9 cellular contexts compared by ENCODE assay signal in the genomic region with DNA sequence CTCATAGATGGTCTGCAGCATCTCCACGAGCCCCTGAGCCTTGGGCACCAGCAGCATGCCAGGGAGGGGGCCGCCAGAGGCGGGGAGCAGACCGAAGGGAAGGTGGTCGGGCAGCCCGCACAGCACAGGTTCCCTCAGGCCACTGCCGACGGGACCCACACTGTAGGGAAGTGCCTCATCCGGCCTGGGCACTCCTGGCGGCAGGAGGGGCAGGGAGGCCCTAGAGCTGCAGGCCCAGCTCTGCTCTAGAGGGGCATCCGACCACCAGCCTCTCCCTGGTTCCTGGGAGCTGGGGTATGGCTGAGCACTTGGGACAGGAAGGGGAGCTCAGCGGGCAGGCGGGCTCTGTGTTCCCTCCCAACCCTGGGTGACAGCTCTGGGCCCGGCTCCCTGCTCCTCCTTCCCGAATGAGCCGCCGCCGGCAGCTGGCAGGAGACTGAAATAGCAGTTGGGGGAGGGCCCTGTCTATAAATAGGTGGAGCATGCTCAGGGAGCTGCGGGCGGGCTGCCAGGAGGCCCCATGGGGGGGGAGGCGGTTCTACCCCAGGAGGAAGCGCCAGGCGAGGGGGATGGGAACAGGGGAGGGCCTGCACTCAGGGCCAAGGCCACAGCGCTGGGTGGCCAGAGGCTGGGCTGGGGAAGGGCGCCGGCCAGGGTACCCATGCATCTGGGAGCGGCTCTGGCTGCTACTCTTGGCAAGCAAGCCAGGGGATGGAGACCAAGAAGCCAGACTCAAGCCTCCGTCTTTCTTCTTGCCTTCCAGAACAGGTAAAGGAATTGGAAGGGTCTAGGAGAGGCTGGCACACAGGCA. TPM values are rescaled to one million over a fixed set of nuclear protein-coding genes. Genes with fewer than 3 reads are reported as not detected.
DNase-seq lines count a peak whose midpoint lies in the region; ATAC-seq and TF ChIP-seq lines count a peak whose summit lies in the region.
"Had no signal": no experiment of that assay in that cellular context is flagged by ENCODE, and none has a peak within 500 bp of the region (broad histone marks: within the 10 kb centered on the region; RNA-seq: fewer than 3 reads in every experiment).

No MANE protein-coding gene starts in this region.

- H3K4me1 Mint-ChIP-seq in activated CD4-positive, alpha-beta T cell treated with anti-CD3 and anti-CD28 coated beads for 36 hours = peaks cover 13% of the 10 kb centered on the region

- ATAC-seq in HG02852 (IDR thresholded peaks at IDR 0.05; ENCODE audit: unreplicated experiment) = peak; percentile 66
- ATAC-seq in activated CD4-positive, alpha-beta T cell treated with anti-CD3 and anti-CD28 coated beads for 36 hours = peak; percentile 87
- ATAC-seq in right lobe of liver = peak; percentile 79 to 88 (median 84)
- ATAC-seq in HG02981 (IDR thresholded peaks at IDR 0.05; ENCODE audit: unreplicated experiment) = no peak

- H3K36me3 ChIP-seq in DOHH2 (ENCODE audit: control insufficient read depth, low read length) = no peaks in the 10 kb centered on the region; the same call in 1 of the 2 replicates
- no peaks in the 10 kb centered on the region for H3K36me3 ChIP-seq in right lobe of liver

- H3K9me3 ChIP-seq in DOHH2 (ENCODE audit: control insufficient read depth, insufficient read depth, low read length) = no peaks in the 10 kb centered on the region
- H3K9me3 ChIP-seq in right lobe of liver = no peaks in the 10 kb centered on the region

- 3% methylated on average over 7 of the region's 28 CpGs for WGBS in right lobe of liver (ENCODE audit: insufficient coverage, low coverage, low lambda C conversion rate, missing lambda C conversion rate)

- no peaks in the 10 kb centered on the region for H3K27me3 Mint-ChIP-seq in activated CD4-positive, alpha-beta T cell treated with anti-CD3 and anti-CD28 coated beads for 36 hours

- H3K27ac ChIP-seq in DOHH2 (ENCODE audit: low read depth, low read length) (peak overlapping the region; percentile 25; the same call in 1 of the 2 replicates), right lobe of liver (peak overlapping the region; percentile 65 to 89 (median 84))

- no peak for TF ChIP-seq CTCF in DOHH2 (IDR thresholded peaks at IDR 0.05; ENCODE audit: low read depth, low read length, poor library complexity, severe bottlenecking)
- peak in 1 of 4 donors; percentile 10 for TF ChIP-seq CTCF in right lobe of liver (IDR thresholded peaks at IDR 0.05)

- H3K9me3 Mint-ChIP-seq in activated CD4-positive, alpha-beta T cell treated with anti-CD3 and anti-CD28 coated beads for 36 hours (ENCODE audit: low read depth) = no peaks in the 10 kb centered on the region

- H3F3A ChIP-seq in DOHH2 (ENCODE audit: control insufficient read depth, insufficient read depth) = no peaks in the 10 kb centered on the region

- no peak overlapping the region for H3K4me3 Mint-ChIP-seq in activated CD4-positive, alpha-beta T cell treated with anti-CD3 and anti-CD28 coated beads for 36 hours

- POLR2A ChIA-PET in activated CD4-positive, alpha-beta T cell treated with anti-CD3 and anti-CD28 coated beads for 36 hours (lab: Charles Lee) = no interaction called here

- CTCF ChIA-PET in activated CD4-positive, alpha-beta T cell treated with anti-CD3 and anti-CD28 coated beads for 36 hours (lab: Charles Lee) = interaction anchor here (0.8 to 1.3 kb wide), 4 partner anchors 13 to 70 kb away, joined by 3 to 4 read pairs (median 3); partner anchors contain the start of gene HDAC5

- DNase-seq in NCI-H2227 (lab: John Stamatoyannopoulos, UW; ENCODE audit: unreplicated experiment) (peak; percentile 90), cortex of kidney (lab: John Stamatoyannopoulos, UW) (peak; percentile 53), right lobe of liver (peak; percentile 99 to 100 (median 99))
- DNase-seq in activated CD4-positive, alpha-beta T cell treated with anti-CD3 and anti-CD28 coated beads for 36 hours = peak; percentile 83
- peak; percentile 59 for DNase-seq in stimulated activated CD4-positive, alpha-beta T cell treated with anti-CD3 and anti-CD28 coated beads, Interleukin-4, amount 100 ng/mL, for 1 hour

- H3K27ac Mint-ChIP-seq in activated CD4-positive, alpha-beta T cell treated with anti-CD3 and anti-CD28 coated beads for 36 hours = no peak overlapping the region

- no peaks in the 10 kb centered on the region for H4K20me1 ChIP-seq in DOHH2 (ENCODE audit: control insufficient read depth, insufficient read depth, low read depth, low read length)

- H3K4me3 ChIP-seq in DOHH2 (ENCODE audit: low read length) (peak overlapping the region; percentile 60), right lobe of liver (peak overlapping the region; percentile 32 to 58 (median 50))

- H3K79me2 ChIP-seq in DOHH2 (ENCODE audit: control insufficient read depth, low read length) = peaks cover 4% of the 10 kb centered on the region; the same call in 1 of the 2 replicates

- intact Hi-C loops in activated CD4-positive, alpha-beta T cell treated with anti-CD3 and anti-CD28 coated beads for 36 hours (cut with DNase I, micrococcal nuclease) = no loop called here
- intact Hi-C loops in right lobe of liver (cut with DNase I) = no loop called here

- no peaks in the 10 kb centered on the region for H3K9me2 ChIP-seq in DOHH2 (replicated peaks; ENCODE audit: control insufficient read depth, low read length)

- TF ChIP-seq POLR2A in right lobe of liver (IDR thresholded peaks at IDR 0.05) = peak; percentile 94

- peak overlapping the region; percentile 80 for H3K4me2 ChIP-seq in DOHH2 (ENCODE audit: low read length)

- H3K27me3 ChIP-seq in DOHH2 (ENCODE audit: control insufficient read depth, low read length) = no peaks in the 10 kb centered on the region
- H3K27me3 ChIP-seq in right lobe of liver = no peaks in the 10 kb centered on the region

- no peaks in the 10 kb centered on the region for H3K36me3 Mint-ChIP-seq in activated CD4-positive, alpha-beta T cell treated with anti-CD3 and anti-CD28 coated beads for 36 hours (ENCODE audit: low read depth)

- peaks cover 37% of the 10 kb centered on the region for H3K4me1 ChIP-seq in DOHH2 (ENCODE audit: control insufficient read depth, low read length)
- H3K4me1 ChIP-seq in right lobe of liver = peaks cover 2 to 54% (median 29%) of the 10 kb centered on the region in 4 donors

RNA-seq across cellular contexts. Expression of gene HDAC5, which starts 12.4 kb away (rescaled TPM):
- 10 to 100 TPM; 16.5 to 22.0 TPM for total RNA-seq in activated CD4-positive, alpha-beta T cell treated with anti-CD3 and anti-CD28 coated beads for 36 hours
- total RNA-seq in right lobe of liver = 10 to 100 TPM; 12.0 to 26.4 (median 15.5) TPM

RNA-seq across cellular contexts. Expression of gene HROB, which starts 30.7 kb away (rescaled TPM):
- total RNA-seq in activated CD4-positive, alpha-beta T cell treated with anti-CD3 and anti-CD28 coated beads for 36 hours = 10 to 100 TPM; 17.1 to 23.3 TPM
- total RNA-seq in right lobe of liver = 1 to 10 TPM in 1 of 6 experiments, under 1 TPM in 5; 0.20 to 1.1 (median 0.40) TPM

RNA-seq across cellular contexts. Expression of gene G6PC3, which starts 40.5 kb away (rescaled TPM):
- 10 to 100 TPM; 21.3 to 22.0 TPM for total RNA-seq in activated CD4-positive, alpha-beta T cell treated with anti-CD3 and anti-CD28 coated beads for 36 hours
- 10 to 100 TPM in 2 of 6 experiments, 1 to 10 TPM in 4; 5.9 to 24.2 (median 9.9) TPM for total RNA-seq in right lobe of liver

RNA-seq across cellular contexts. Expression of gene LSM12, which starts 44.6 kb away (rescaled TPM):
- total RNA-seq in activated CD4-positive, alpha-beta T cell treated with anti-CD3 and anti-CD28 coated beads for 36 hours = 100 to 1,000 TPM in 1 of 2 experiments, 10 to 100 TPM in 1; 93.1 to 102 TPM
- 10 to 100 TPM; 24.2 to 30.6 (median 29.4) TPM for total RNA-seq in right lobe of liver

RNA-seq across cellular contexts. Expression of gene ASB16, which starts 59.5 kb away (rescaled TPM):
- total RNA-seq in activated CD4-positive, alpha-beta T cell treated with anti-CD3 and anti-CD28 coated beads for 36 hours = under 1 TPM; 0.14 TPM
- 1 to 10 TPM in 1 of 6 experiments, not detected in 5; 1.5 TPM for total RNA-seq in right lobe of liver
- total RNA-seq: epithelial cell of proximal tubule had no signal

Comparison
In these comparisons a context has a peak if more than half of its experiments do, and no peak if none do; other contexts are left out.
1. RNA of gene HROB, which starts 30.7 kb away (total RNA-seq): 17.1 to 23.3 TPM in activated CD4-positive, alpha-beta T cell treated with anti-CD3 and anti-CD28 coated beads for 36 hours; 0.20 to 1.1 TPM in right lobe of liver; every median in the first group is over 4 times any median in the second.
2. Peak in every context shown above with its lines, with median percentiles within 50 percentile points of each other: DNase-seq.